Comparison of ENCODE assay signal across 1 cellular context in the genomic region with DNA sequence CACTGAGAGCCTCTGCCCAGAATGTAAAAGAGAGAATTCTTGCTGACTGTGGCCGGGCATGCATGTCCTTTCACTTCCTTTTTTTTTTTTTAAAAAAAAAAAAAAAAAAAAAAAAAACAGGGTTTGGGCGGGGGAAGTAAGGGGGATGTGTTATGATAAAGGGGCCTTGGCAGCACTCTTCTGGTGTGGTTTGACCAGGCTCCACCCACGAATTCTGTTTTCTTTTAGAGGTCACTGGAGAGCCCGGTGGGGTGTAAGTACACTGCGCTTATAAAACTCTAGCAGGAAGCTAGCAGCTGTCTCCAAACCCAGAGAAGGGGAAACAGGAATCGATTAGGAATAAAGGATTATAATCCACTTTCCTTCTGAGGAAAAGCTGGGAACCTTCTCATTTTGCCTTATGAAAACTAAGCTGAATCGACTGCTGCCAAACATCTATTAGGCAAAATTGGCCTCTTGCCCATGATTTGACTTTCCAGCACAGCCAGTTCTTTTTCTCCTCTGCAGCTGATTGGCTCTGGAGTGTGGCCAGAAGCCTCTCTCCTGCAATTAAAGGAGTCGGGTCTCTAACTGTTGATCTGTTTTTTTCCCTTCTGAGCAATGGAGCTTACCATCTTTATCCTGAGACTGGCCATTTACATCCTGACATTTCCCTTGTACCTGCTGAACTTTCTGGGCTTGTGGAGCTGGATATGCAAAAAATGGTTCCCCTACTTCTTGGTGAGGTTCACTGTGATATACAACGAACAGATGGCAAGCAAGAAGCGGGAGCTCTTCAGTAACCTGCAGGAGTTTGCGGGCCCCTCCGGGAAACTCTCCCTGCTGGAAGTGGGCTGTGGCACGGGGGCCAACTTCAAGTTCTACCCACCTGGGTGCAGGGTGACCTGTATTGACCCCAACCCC.
TF ChIP-seq lines count a peak whose summit lies in the region.

No MANE protein-coding gene starts in this region.

TF ChIP-seq in K562, 482 proteins besides CTCF, POLR2A, EP300 and RAD21 (continued from another document and continues in another):
- TF ChIP-seq CHD4 (IDR thresholded peaks at IDR 0.05; ENCODE audit: insufficient read depth, insufficient replicate concordance, low read depth, low read length, poor library complexity, severe bottlenecking) (no peak), CAMTA2 (CRISPR knock-in tag; conservative IDR thresholded peaks at IDR 0.05) (no peak), CHD1 (IDR thresholded peaks at IDR 0.05; ENCODE audit: low read length) (no peak), ZNF354B (CRISPR knock-in tag; IDR thresholded peaks at IDR 0.05) (no peak), MBD2 (IDR thresholded peaks at IDR 0.05; ENCODE audit: borderline replicate concordance, low read depth) (0 out of 2 replicates have a peak, but pooled peaks have one; percentile 6), NRF1 (conservative IDR thresholded peaks at IDR 0.05 in 1 of 2, IDR thresholded peaks at IDR 0.05 in 1 of 2) (peak in 1 of 2 experiments; percentile 15; a peak in 1 of 4 replicates), RREB1 (CRISPR knock-in tag; IDR thresholded peaks at IDR 0.05) (no peak), PURB (CRISPR knock-in tag; IDR thresholded peaks at IDR 0.05; ENCODE audit: low read depth) (no peak), FIP1L1 (IDR thresholded peaks at IDR 0.05; ENCODE audit: low read depth, low read length, poor library complexity, severe bottlenecking) (no peak), SMARCA4 (IDR thresholded peaks at IDR 0.05) (no peak), ZNF507 (tag; conservative IDR thresholded peaks at IDR 0.05) (no peak), ZNF707 (CRISPR knock-in tag; conservative IDR thresholded peaks at IDR 0.05) (no peak), XRCC4 (IDR thresholded peaks at IDR 0.05; ENCODE audit: extremely low read depth, insufficient read depth, insufficient read length) (no peak), RHOXF2B (CRISPR knock-in tag; conservative IDR thresholded peaks at IDR 0.05) (no peak), ZNF511 (CRISPR knock-in tag; IDR thresholded peaks at IDR 0.05) (no peak), SMAD1 (IDR thresholded peaks at IDR 0.05; ENCODE audit: low read depth, low read length, partially characterized antibody) (peak; percentile 46), MTA1 (IDR thresholded peaks at IDR 0.05; ENCODE audit: borderline replicate concordance) (no peak), RNF2 (IDR thresholded peaks at IDR 0.05) (no peak), STAT6 (CRISPR knock-in tag; IDR thresholded peaks at IDR 0.05) (no peak), FOXK2 (conservative IDR thresholded peaks at IDR 0.05 in 1 of 2, IDR thresholded peaks at IDR 0.05 in 1 of 2; ENCODE audit: low read depth in 2 of 2) (0 out of 4 replicates have a peak, but pooled peaks of 1 of the 2 experiments have one; percentile 15), SMARCE1 (IDR thresholded peaks at IDR 0.05) (no peak; the same call in 1 of the 2 replicates), ZC3H4 (CRISPR knock-in tag; IDR thresholded peaks at IDR 0.05; ENCODE audit: borderline replicate concordance) (no peak), ZNF551 (CRISPR knock-in tag; IDR thresholded peaks at IDR 0.05) (no peak), MYNN (IDR thresholded peaks at IDR 0.05) (no peak), MYNN (CRISPR knock-in tag; IDR thresholded peaks at IDR 0.05) (no peak), FOXA3 (CRISPR knock-in tag; conservative IDR thresholded peaks at IDR 0.05 in 1 of 2, IDR thresholded peaks at IDR 0.05 in 1 of 2) (no peak), LEF1 (IDR thresholded peaks at IDR 0.05) (peak; percentile 72), SMARCB1 (IDR thresholded peaks at IDR 0.05; ENCODE audit: insufficient read length, low read depth) (no peak), CBX1 (IDR thresholded peaks at IDR 0.05; ENCODE audit: low read depth) (no peak), ZZZ3 (IDR thresholded peaks at IDR 0.05) (no peak), ZNF324 (CRISPR knock-in tag; IDR thresholded peaks at IDR 0.05) (no peak)
- TF ChIP-seq, protein P1, sequence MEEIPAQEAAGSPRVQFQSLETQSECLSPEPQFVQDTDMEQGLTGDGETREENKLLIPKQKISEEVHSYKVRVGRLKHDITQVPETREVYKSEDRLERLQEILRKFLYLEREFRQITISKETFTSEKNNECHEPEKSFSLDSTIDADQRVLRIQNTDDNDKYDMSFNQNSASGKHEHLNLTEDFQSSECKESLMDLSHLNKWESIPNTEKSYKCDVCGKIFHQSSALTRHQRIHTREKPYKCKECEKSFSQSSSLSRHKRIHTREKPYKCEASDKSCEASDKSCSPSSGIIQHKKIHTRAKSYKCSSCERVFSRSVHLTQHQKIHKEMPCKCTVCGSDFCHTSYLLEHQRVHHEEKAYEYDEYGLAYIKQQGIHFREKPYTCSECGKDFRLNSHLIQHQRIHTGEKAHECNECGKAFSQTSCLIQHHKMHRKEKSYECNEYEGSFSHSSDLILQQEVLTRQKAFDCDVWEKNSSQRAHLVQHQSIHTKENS (CRISPR knock-in tag; IDR thresholded peaks at IDR 0.05), result no peak
- TF ChIP-seq, protein P2, sequence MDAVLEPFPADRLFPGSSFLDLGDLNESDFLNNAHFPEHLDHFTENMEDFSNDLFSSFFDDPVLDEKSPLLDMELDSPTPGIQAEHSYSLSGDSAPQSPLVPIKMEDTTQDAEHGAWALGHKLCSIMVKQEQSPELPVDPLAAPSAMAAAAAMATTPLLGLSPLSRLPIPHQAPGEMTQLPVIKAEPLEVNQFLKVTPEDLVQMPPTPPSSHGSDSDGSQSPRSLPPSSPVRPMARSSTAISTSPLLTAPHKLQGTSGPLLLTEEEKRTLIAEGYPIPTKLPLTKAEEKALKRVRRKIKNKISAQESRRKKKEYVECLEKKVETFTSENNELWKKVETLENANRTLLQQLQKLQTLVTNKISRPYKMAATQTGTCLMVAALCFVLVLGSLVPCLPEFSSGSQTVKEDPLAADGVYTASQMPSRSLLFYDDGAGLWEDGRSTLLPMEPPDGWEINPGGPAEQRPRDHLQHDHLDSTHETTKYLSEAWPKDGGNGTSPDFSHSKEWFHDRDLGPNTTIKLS (IDR thresholded peaks at IDR 0.05; ENCODE audit: borderline replicate concordance, low read depth), result no peak
- TF ChIP-seq, protein P3, sequence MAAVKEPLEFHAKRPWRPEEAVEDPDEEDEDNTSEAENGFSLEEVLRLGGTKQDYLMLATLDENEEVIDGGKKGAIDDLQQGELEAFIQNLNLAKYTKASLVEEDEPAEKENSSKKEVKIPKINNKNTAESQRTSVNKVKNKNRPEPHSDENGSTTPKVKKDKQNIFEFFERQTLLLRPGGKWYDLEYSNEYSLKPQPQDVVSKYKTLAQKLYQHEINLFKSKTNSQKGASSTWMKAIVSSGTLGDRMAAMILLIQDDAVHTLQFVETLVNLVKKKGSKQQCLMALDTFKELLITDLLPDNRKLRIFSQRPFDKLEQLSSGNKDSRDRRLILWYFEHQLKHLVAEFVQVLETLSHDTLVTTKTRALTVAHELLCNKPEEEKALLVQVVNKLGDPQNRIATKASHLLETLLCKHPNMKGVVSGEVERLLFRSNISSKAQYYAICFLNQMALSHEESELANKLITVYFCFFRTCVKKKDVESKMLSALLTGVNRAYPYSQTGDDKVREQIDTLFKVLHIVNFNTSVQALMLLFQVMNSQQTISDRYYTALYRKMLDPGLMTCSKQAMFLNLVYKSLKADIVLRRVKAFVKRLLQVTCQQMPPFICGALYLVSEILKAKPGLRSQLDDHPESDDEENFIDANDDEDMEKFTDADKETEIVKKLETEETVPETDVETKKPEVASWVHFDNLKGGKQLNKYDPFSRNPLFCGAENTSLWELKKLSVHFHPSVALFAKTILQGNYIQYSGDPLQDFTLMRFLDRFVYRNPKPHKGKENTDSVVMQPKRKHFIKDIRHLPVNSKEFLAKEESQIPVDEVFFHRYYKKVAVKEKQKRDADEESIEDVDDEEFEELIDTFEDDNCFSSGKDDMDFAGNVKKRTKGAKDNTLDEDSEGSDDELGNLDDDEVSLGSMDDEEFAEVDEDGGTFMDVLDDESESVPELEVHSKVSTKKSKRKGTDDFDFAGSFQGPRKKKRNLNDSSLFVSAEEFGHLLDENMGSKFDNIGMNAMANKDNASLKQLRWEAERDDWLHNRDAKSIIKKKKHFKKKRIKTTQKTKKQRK (IDR thresholded peaks at IDR 0.05; ENCODE audit: borderline replicate concordance, low read depth, low read length), result no peak
- TF ChIP-seq, protein P4, sequence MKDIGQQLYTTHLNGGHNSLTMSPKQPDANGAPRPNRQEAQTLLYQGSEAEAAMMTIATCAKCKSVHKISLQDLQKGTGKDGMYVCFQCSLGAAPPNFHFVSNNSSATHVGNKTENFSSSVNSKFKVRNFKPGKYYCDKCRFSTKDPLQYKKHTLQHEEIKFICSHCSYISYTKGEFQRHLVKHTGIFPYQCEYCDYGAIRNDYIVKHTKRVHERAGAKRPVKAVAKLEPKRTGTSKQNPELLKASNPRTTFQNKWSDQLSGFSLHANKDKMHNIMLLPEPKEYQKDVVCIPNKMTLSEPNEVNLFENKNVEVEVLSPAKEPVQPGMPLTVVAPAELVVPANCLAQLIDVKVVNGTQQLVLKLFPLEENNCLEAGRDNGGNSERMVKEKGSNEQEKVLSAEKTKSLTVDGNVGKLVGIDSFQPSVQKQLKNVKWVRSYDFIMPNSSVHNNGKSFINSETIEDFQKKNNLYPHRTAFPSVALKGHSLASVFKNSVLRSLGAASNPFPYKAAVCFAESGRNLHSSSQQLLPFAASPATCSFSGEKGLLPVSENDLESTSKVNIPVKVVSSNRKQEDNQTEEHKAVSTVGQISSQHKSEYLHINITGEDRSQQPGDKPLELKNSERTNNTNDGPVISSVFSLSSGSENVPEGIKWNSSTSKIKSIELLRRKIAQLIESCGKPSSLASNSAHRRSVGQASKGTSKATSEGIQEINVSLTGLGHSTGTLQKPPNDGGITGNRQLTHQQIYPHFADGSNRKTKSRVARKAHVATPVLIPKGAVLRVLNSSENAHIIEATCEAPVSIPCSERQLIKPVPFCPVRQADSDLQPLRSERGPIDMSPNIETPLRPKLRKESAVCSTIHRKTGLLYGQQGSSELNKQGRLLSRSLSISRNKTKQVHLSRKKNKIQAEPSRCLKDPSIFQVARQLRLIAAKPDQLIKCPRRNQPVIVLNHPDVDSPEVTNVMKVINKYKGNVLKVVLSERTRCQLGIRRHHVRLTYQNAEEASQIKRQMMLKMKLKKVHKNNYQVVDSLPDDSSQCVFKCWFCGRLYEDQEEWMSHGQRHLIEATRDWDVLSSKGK (CRISPR knock-in tag; IDR thresholded peaks at IDR 0.05), result no peak
